Comparison of ENCODE assay signal across 1 cellular context in genomic region chr1:145711213-145711651, GRCh38.
TF ChIP-seq lines count a peak whose summit lies in the region.

No MANE protein-coding gene starts in this region.

TF ChIP-seq in HepG2, 621 proteins besides CTCF, POLR2A, EP300 and RAD21 (continued from another document and continues in another):
- TF ChIP-seq ZNF598 (CRISPR knock-in tag; IDR thresholded peaks at IDR 0.05; ENCODE audit: borderline replicate concordance) = no peak
- TF ChIP-seq, protein P1, sequence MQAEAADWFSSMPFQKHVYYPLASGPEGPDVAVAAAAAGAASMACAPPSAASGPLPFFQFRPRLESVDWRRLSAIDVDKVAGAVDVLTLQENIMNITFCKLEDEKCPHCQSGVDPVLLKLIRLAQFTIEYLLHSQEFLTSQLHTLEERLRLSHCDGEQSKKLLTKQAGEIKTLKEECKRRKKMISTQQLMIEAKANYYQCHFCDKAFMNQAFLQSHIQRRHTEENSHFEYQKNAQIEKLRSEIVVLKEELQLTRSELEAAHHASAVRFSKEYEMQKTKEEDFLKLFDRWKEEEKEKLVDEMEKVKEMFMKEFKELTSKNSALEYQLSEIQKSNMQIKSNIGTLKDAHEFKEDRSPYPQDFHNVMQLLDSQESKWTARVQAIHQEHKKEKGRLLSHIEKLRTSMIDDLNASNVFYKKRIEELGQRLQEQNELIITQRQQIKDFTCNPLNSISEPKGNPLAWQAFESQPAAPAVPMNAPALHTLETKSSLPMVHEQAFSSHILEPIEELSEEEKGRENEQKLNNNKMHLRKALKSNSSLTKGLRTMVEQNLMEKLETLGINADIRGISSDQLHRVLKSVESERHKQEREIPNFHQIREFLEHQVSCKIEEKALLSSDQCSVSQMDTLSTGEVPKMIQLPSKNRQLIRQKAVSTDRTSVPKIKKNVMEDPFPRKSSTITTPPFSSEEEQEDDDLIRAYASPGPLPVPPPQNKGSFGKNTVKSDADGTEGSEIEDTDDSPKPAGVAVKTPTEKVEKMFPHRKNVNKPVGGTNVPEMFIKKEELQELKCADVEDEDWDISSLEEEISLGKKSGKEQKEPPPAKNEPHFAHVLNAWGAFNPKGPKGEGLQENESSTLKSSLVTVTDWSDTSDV (CRISPR knock-in tag; IDR thresholded peaks at IDR 0.05) = no peak
- TF ChIP-seq CC2D1A (CRISPR knock-in tag; IDR thresholded peaks at IDR 0.05) = no peak
- TF ChIP-seq ZHX2 (IDR thresholded peaks at IDR 0.05; ENCODE audit: low read depth) = no peak
- TF ChIP-seq ZHX2 (CRISPR knock-in tag; IDR thresholded peaks at IDR 0.05; ENCODE audit: borderline replicate concordance) = no peak
- peak; percentile 75; the same call in 1 of the 2 replicates for TF ChIP-seq DPF2 (CRISPR knock-in tag; IDR thresholded peaks at IDR 0.05; ENCODE audit: borderline replicate concordance, low read depth)
- no peak for TF ChIP-seq ZNF709 (CRISPR knock-in tag; IDR thresholded peaks at IDR 0.05)
- TF ChIP-seq SMAD9 (CRISPR knock-in tag; IDR thresholded peaks at IDR 0.05) = no peak
- no peak for TF ChIP-seq ZIK1 (CRISPR knock-in tag; IDR thresholded peaks at IDR 0.05; ENCODE audit: borderline replicate concordance, low read depth)
- peak; percentile 16; the same call in 1 of the 2 replicates for TF ChIP-seq FOXK1 (CRISPR knock-in tag; IDR thresholded peaks at IDR 0.05; ENCODE audit: borderline replicate concordance, low read depth)
- TF ChIP-seq PHF5A (CRISPR knock-in tag; IDR thresholded peaks at IDR 0.05; ENCODE audit: low read depth, unreplicated experiment) = no peak
- TF ChIP-seq FOXJ3 (CRISPR knock-in tag; IDR thresholded peaks at IDR 0.05; ENCODE audit: borderline replicate concordance) = peak; percentile 84; the same call in 1 of the 2 replicates
- 0 out of 2 replicates have a peak, but pooled peaks have one; percentile 21 for TF ChIP-seq ZNF800 (CRISPR knock-in tag; IDR thresholded peaks at IDR 0.05)
- no peak for TF ChIP-seq SNAPC4 (CRISPR knock-in tag; IDR thresholded peaks at IDR 0.05)
- TF ChIP-seq SOX6 (IDR thresholded peaks at IDR 0.05) = no peak
- peak; percentile 58 for TF ChIP-seq SOX6 (CRISPR knock-in tag; IDR thresholded peaks at IDR 0.05)
- peak; percentile 33; the same call in 1 of the 2 replicates for TF ChIP-seq ONECUT2 (CRISPR knock-in tag; IDR thresholded peaks at IDR 0.05)
- TF ChIP-seq HOMEZ (CRISPR knock-in tag; IDR thresholded peaks at IDR 0.05; ENCODE audit: low read depth) = 0 out of 2 replicates have a peak, but pooled peaks have one; percentile 15
- TF ChIP-seq, protein P2, sequence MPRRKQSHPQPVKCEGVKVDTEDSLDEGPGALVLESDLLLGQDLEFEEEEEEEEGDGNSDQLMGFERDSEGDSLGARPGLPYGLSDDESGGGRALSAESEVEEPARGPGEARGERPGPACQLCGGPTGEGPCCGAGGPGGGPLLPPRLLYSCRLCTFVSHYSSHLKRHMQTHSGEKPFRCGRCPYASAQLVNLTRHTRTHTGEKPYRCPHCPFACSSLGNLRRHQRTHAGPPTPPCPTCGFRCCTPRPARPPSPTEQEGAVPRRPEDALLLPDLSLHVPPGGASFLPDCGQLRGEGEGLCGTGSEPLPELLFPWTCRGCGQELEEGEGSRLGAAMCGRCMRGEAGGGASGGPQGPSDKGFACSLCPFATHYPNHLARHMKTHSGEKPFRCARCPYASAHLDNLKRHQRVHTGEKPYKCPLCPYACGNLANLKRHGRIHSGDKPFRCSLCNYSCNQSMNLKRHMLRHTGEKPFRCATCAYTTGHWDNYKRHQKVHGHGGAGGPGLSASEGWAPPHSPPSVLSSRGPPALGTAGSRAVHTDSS (CRISPR knock-in tag; conservative IDR thresholded peaks at IDR 0.05) = no peak
- TF ChIP-seq, protein P3, sequence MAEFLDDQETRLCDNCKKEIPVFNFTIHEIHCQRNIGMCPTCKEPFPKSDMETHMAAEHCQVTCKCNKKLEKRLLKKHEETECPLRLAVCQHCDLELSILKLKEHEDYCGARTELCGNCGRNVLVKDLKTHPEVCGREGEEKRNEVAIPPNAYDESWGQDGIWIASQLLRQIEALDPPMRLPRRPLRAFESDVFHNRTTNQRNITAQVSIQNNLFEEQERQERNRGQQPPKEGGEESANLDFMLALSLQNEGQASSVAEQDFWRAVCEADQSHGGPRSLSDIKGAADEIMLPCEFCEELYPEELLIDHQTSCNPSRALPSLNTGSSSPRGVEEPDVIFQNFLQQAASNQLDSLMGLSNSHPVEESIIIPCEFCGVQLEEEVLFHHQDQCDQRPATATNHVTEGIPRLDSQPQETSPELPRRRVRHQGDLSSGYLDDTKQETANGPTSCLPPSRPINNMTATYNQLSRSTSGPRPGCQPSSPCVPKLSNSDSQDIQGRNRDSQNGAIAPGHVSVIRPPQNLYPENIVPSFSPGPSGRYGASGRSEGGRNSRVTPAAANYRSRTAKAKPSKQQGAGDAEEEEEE (CRISPR knock-in tag; IDR thresholded peaks at IDR 0.05; ENCODE audit: borderline replicate concordance) = no peak
- TF ChIP-seq ZNF34 (CRISPR knock-in tag; IDR thresholded peaks at IDR 0.05; ENCODE audit: borderline replicate concordance) = no peak
- TF ChIP-seq, protein P4, sequence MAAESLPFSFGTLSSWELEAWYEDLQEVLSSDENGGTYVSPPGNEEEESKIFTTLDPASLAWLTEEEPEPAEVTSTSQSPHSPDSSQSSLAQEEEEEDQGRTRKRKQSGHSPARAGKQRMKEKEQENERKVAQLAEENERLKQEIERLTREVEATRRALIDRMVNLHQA (CRISPR knock-in tag; IDR thresholded peaks at IDR 0.05) = no peak
- peak; percentile 81; the same call in 1 of the 2 replicates for TF ChIP-seq ZBTB20 (CRISPR knock-in tag; IDR thresholded peaks at IDR 0.05; ENCODE audit: borderline replicate concordance, low read depth)
- TF ChIP-seq CEBPZ (IDR thresholded peaks at IDR 0.05; ENCODE audit: low read length) = no peak
